1 cellular context compared by ENCODE assay signal in the genomic region with DNA sequence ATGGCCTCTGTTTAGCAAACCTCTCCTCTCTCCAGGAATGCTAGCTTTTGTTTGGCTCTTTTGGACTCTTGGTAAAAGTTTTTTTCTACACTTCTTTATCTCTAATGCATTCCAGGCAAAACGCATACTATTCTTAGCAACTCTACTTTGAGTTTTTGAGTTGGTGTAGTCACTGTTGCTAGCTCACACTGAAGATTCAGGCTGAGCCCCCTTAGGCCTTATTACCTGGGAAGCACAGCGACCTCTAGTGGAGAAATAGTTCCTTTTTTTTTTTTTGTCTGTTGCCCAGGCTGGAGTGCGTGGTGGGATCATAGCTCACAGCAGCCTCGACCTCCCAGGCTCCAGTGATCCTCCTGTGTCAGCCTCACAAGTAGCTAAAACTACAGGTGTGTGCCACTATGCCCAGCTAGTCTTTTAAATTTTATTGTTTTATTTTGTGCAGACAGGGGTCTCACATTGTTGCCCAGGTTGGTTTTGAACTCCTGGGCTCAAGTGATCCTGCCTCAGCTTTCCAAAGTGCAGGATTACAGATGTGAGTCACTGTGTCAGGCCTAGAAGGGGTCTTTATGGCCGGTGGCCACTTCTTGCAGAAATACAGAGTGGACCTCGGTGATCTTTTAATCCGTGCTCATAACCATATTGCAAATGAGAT.
TF ChIP-seq lines count a peak whose summit lies in the region.

No MANE protein-coding gene starts in this region.

TF ChIP-seq in GM23338, 12 proteins besides CTCF, POLR2A, EP300 and RAD21 (continued from another document):
- TF ChIP-seq, protein P1, sequence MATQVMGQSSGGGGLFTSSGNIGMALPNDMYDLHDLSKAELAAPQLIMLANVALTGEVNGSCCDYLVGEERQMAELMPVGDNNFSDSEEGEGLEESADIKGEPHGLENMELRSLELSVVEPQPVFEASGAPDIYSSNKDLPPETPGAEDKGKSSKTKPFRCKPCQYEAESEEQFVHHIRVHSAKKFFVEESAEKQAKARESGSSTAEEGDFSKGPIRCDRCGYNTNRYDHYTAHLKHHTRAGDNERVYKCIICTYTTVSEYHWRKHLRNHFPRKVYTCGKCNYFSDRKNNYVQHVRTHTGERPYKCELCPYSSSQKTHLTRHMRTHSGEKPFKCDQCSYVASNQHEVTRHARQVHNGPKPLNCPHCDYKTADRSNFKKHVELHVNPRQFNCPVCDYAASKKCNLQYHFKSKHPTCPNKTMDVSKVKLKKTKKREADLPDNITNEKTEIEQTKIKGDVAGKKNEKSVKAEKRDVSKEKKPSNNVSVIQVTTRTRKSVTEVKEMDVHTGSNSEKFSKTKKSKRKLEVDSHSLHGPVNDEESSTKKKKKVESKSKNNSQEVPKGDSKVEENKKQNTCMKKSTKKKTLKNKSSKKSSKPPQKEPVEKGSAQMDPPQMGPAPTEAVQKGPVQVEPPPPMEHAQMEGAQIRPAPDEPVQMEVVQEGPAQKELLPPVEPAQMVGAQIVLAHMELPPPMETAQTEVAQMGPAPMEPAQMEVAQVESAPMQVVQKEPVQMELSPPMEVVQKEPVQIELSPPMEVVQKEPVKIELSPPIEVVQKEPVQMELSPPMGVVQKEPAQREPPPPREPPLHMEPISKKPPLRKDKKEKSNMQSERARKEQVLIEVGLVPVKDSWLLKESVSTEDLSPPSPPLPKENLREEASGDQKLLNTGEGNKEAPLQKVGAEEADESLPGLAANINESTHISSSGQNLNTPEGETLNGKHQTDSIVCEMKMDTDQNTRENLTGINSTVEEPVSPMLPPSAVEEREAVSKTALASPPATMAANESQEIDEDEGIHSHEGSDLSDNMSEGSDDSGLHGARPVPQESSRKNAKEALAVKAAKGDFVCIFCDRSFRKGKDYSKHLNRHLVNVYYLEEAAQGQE (IDR thresholded peaks at IDR 0.05; ENCODE audit: unreplicated experiment) = no peak
- TF ChIP-seq ZNF331 (CRISPR knock-in tag; IDR thresholded peaks at IDR 0.05; ENCODE audit: low read depth) (no peak), CREB1 (CRISPR knock-in tag; IDR thresholded peaks at IDR 0.05; ENCODE audit: low read depth) (no peak), NANOG (IDR thresholded peaks at IDR 0.05; ENCODE audit: borderline replicate concordance) (no peak), JUNB (IDR thresholded peaks at IDR 0.05; ENCODE audit: unreplicated experiment) (no peak), EZH2 (IDR thresholded peaks at IDR 0.05; ENCODE audit: low read depth, unreplicated experiment) (no peak), POLR2AphosphoS5 (IDR thresholded peaks at IDR 0.05; ENCODE audit: low read depth) (no peak)
